Comparison of ENCODE assay signal across 1 cellular context in the genomic region with DNA sequence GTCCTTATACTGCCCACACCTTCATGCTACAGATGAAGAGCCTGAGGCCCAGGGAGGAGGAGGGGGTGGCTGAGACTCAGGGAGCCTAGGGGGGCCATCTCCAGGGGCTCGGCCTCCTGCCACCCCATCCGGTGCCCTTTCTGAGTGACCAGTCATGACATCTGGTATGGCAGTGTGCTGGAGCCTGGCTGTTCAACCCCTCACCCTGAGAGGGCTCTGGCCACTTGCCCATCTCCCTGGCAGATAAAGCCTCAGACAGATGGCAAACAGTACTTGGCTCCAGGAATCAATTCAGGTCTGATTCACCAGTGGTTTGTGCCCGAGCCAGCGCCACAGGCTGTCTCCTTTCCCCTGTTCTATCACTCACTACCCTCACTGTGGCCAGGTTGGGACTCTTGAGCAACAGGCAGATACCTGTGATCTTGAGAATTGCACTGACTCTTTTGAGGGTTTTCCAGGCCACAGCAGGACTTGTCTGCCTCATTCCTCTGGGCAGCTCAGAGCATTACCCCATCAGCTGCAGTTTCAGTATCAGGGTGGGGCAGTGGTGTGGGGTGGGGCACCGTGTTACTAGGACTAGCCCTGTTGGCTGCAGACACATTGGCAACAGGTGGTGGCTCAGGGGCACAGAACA.
TF ChIP-seq lines count a peak whose summit lies in the region.

No MANE protein-coding gene starts in this region.

TF ChIP-seq in SK-N-SH, 30 proteins besides CTCF, POLR2A, EP300 and RAD21 (continued from another document):
- TF ChIP-seq ZBTB33 (IDR thresholded peaks at IDR 0.05; ENCODE audit: borderline replicate concordance, low read depth), result 0 out of 2 replicates have a peak, but pooled peaks have one; percentile 66
- TF ChIP-seq POLR2AphosphoS5 (IDR thresholded peaks at IDR 0.05; ENCODE audit: low read depth, low read length), result peak; percentile 78
- TF ChIP-seq NFIC (IDR thresholded peaks at IDR 0.05; ENCODE audit: borderline replicate concordance), result peak; percentile 100
- peak; percentile 87 for TF ChIP-seq FOSL2 (IDR thresholded peaks at IDR 0.05; ENCODE audit: borderline replicate concordance, low read depth)
- peak; percentile 69; the same call in 1 of the 2 replicates for TF ChIP-seq FOXJ3 (CRISPR knock-in tag; IDR thresholded peaks at IDR 0.05)
- TF ChIP-seq MEF2A (IDR thresholded peaks at IDR 0.05; ENCODE audit: borderline replicate concordance, low read depth), result no peak
- TF ChIP-seq RCOR1 (IDR thresholded peaks at IDR 0.05; ENCODE audit: low read length), result peak; percentile 98
- TF ChIP-seq JUND (IDR thresholded peaks at IDR 0.05), result peak; percentile 78
- no peak; the same call in 1 of the 2 replicates for TF ChIP-seq SMC3 (IDR thresholded peaks at IDR 0.05; ENCODE audit: low read depth, low read length)
- no peak for TF ChIP-seq YY1 (IDR thresholded peaks at IDR 0.05; ENCODE audit: low read depth)
- TF ChIP-seq TAF1 (IDR thresholded peaks at IDR 0.05; ENCODE audit: borderline replicate concordance, low read depth, low read length), result no peak
- peak; percentile 84 for TF ChIP-seq PBX3 (IDR thresholded peaks at IDR 0.05)
- peak; percentile 91 for TF ChIP-seq CHD2 (IDR thresholded peaks at IDR 0.05; ENCODE audit: low read length, partially characterized antibody)
- TF ChIP-seq IRF3 (IDR thresholded peaks at IDR 0.05; ENCODE audit: low read depth, low read length), result no peak
- peak; percentile 80 for TF ChIP-seq TEAD4 (IDR thresholded peaks at IDR 0.05; ENCODE audit: borderline replicate concordance, insufficient read depth)
